Comparison of ENCODE assay signal across 17 cellular contexts in the genomic region with DNA sequence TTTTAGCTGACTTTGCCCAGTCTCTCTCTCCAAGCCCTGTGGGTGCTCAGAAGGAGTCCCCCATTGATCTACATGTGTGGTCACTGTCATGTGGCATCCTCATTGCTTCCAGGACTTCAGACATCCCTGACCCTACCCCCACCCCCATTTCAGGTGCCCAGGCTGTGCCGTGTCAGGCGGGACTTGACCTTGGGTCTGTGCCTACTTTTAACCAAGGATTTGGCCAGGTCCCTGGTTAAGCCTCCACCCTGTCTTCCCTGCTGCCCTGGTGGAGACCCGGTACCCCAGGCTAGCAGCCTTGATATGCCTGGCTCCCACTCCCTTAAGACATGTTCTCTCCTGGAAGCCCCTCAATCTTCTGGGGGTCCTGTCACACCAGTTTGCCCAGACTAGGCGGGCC. TPM values are rescaled to one million over a fixed set of nuclear protein-coding genes. Genes with fewer than 3 reads are reported as not detected.
DNase-seq lines count a peak whose midpoint lies in the region; ATAC-seq and TF ChIP-seq lines count a peak whose summit lies in the region.
"Had no signal": no experiment of that assay in that cellular context is flagged by ENCODE, and none has a peak within 500 bp of the region (broad histone marks: within the 10 kb centered on the region; RNA-seq: fewer than 3 reads in every experiment).

No MANE protein-coding gene starts in this region.

- no peak for TF ChIP-seq POLR2A in IMR-90 (IDR thresholded peaks at IDR 0.05; ENCODE audit: low read depth, low read length)
- TF ChIP-seq POLR2A in vagina (IDR thresholded peaks at IDR 0.05), result no peak

- H3K27me3 Mint-ChIP-seq in brain, result peaks cover 3% of the 10 kb centered on the region
- H3K27me3 Mint-ChIP-seq in natural killer cell (ENCODE audit: low read depth in 2 of 2), result no peaks in the 10 kb centered on the region

- POLR2A ChIA-PET in IMR-90 (lab: Charles Lee; ENCODE audit: unreplicated experiment), result no interaction called here

- TF ChIP-seq RAD21 in IMR-90 (IDR thresholded peaks at IDR 0.05; ENCODE audit: low read length), result no peak

- H3K9ac ChIP-seq in IMR-90 (ENCODE audit: low read depth, low read length), result no peak overlapping the region

- in situ Hi-C loops in IMR-90 (cut with MboI; ENCODE audit: low sequenced_read_pairs), result no loop called here

- dilution Hi-C loops in IMR-90 (cut with HindIII; ENCODE audit: low sequenced_read_pairs, unreplicated experiment), result no loop called here

- no peak overlapping the region for H3K56ac ChIP-seq in IMR-90 (ENCODE audit: extremely low read depth, insufficient read depth, low read length)

- H2BK15ac ChIP-seq in IMR-90 (ENCODE audit: low read depth, low read length), result no peak overlapping the region

- TF ChIP-seq CTCF in IMR-90 (conservative IDR thresholded peaks at IDR 0.05; ENCODE audit: low read depth, low read length), result no peak
- no peak for TF ChIP-seq CTCF in brain (conservative IDR thresholded peaks at IDR 0.05)
- no peak for TF ChIP-seq CTCF in natural killer cell (IDR thresholded peaks at IDR 0.05)
- TF ChIP-seq CTCF in vagina (IDR thresholded peaks at IDR 0.05), result no peak

- H3K4me1 Mint-ChIP-seq in brain (peaks cover 16% of the 10 kb centered on the region), natural killer cell (peaks cover 54 to 58% of the 10 kb centered on the region in 2 donors)
- peaks cover 38% of the 10 kb centered on the region for H3K4me1 Mint-ChIP-seq in stimulated activated effector memory CD8-positive, alpha-beta T cell treated with anti-CD3 and anti-CD28 coated beads, Interleukin-12 subunit alpha, Interleukin-12 subunit beta, amount 100 ng/mL, for 72 hours
- H3K4me1 Mint-ChIP-seq: H9 had no signal

- H3K36me3 ChIP-seq in IMR-90 (ENCODE audit: control insufficient read depth, insufficient read depth, low read length), result no peaks in the 10 kb centered on the region
- no peaks in the 10 kb centered on the region for H3K36me3 ChIP-seq in vagina

- H3K18ac ChIP-seq in IMR-90 (ENCODE audit: low read depth, low read length), result no peak overlapping the region

- H3K9me1 ChIP-seq in IMR-90 (ENCODE audit: insufficient read depth, low read length), result no peaks in the 10 kb centered on the region

- H4K91ac ChIP-seq in IMR-90 (ENCODE audit: insufficient read depth, low read depth, low read length), result no peak overlapping the region

- no peak overlapping the region for H3K4me3 Mint-ChIP-seq in brain
- peak overlapping the region; percentile 63 for H3K4me3 Mint-ChIP-seq in natural killer cell
- no peak overlapping the region for H3K4me3 Mint-ChIP-seq in stimulated activated effector memory CD8-positive, alpha-beta T cell treated with anti-CD3 and anti-CD28 coated beads, Interleukin-12 subunit alpha, Interleukin-12 subunit beta, amount 100 ng/mL, for 72 hours
- H3K4me3 Mint-ChIP-seq: CD14-positive monocyte; CD8-positive, alpha-beta T cell; H9 had no signal

- H3K36me3 Mint-ChIP-seq in brain, result no peaks in the 10 kb centered on the region
- no peaks in the 10 kb centered on the region for H3K36me3 Mint-ChIP-seq in natural killer cell
- H3K36me3 Mint-ChIP-seq in stimulated activated effector memory CD8-positive, alpha-beta T cell treated with anti-CD3 and anti-CD28 coated beads, Interleukin-12 subunit alpha, Interleukin-12 subunit beta, amount 100 ng/mL, for 72 hours, result peaks cover 11% of the 10 kb centered on the region
- H3K36me3 Mint-ChIP-seq: CD8-positive, alpha-beta T cell had no signal

- H2AK5ac ChIP-seq in IMR-90 (ENCODE audit: low read depth, low read length), result no peak overlapping the region

- H3K27ac ChIP-seq in IMR-90 (ENCODE audit: insufficient read depth, low read length) (no peak overlapping the region), vagina (no peak overlapping the region)
- H3K27ac ChIP-seq: A549 had no signal

- no peak overlapping the region for H4K8ac ChIP-seq in IMR-90 (ENCODE audit: low read depth in 2 of 2, low read length in 2 of 2)

- no peak overlapping the region for H2BK5ac ChIP-seq in IMR-90 (ENCODE audit: low read depth, low read length, poor library complexity, severe bottlenecking)

- H2BK20ac ChIP-seq in IMR-90 (ENCODE audit: low read depth, low read length), result no peak overlapping the region

- H3K4me1 ChIP-seq in IMR-90 (ENCODE audit: control insufficient read depth, insufficient read depth, low read length) (no peaks in the 10 kb centered on the region), vagina (peaks cover 10% of the 10 kb centered on the region)
- H3K4me1 ChIP-seq: A549, Caco-2 had no signal

- peak overlapping the region; percentile 51 for H2AFZ ChIP-seq in IMR-90 (replicated peaks; ENCODE audit: low read length, poor library complexity)

- 60% methylated on average over 1 of the region's 4 CpGs; no CpG with 5 or more reads in 1 of the 2 experiments for WGBS in IMR-90 (ENCODE audit: extremely low coverage in 2 of 2, insufficient read length in 1 of 2), 2 experiments

- peak overlapping the region in 4 of 5 experiments; percentile 34 to 63 (median 58) for H3K27ac Mint-ChIP-seq in brain
- H3K27ac Mint-ChIP-seq in natural killer cell, result peak overlapping the region in 1 of 2 donors; percentile 75
- H3K27ac Mint-ChIP-seq in stimulated activated effector memory CD8-positive, alpha-beta T cell treated with anti-CD3 and anti-CD28 coated beads, Interleukin-12 subunit alpha, Interleukin-12 subunit beta, amount 100 ng/mL, for 72 hours, result peak overlapping the region; percentile 58
- H3K27ac Mint-ChIP-seq: CD14-positive monocyte; CD8-positive, alpha-beta T cell had no signal

- no peak overlapping the region for H3K4me2 ChIP-seq in IMR-90 (ENCODE audit: low read depth, low read length)
- H3K4me2 ChIP-seq: A549 had no signal

- H3K79me1 ChIP-seq in IMR-90 (ENCODE audit: low read depth in 1 of 2, low read length in 2 of 2), result no peaks in the 10 kb centered on the region

- H3K4ac ChIP-seq in IMR-90 (ENCODE audit: low read depth, low read length), result no peak overlapping the region

- no peak for ATAC-seq in IMR-90 (ENCODE audit: low read depth)
- ATAC-seq in natural killer cell, result no peak
- ATAC-seq in stimulated activated effector memory CD8-positive, alpha-beta T cell treated with anti-CD3 and anti-CD28 coated beads, Interleukin-12 subunit alpha, Interleukin-12 subunit beta, amount 100 ng/mL, for 72 hours, result no peak
- ATAC-seq: A549; CD8-positive, alpha-beta T cell had no signal

- no peak overlapping the region for H2BK120ac ChIP-seq in IMR-90 (ENCODE audit: low read depth, low read length)

- H3K4me3 ChIP-seq in IMR-90 (ENCODE audit: insufficient read depth, low read depth, low read length), result no peak overlapping the region
- no peak overlapping the region for H3K4me3 ChIP-seq in vagina
- H3K4me3 ChIP-seq: A549 had no signal

- CTCF ChIA-PET in IMR-90 (lab: Yijun Ruan, JAX), result no interaction called here

- H3K9me3 ChIP-seq in IMR-90 (ENCODE audit: control insufficient read depth, insufficient read depth, low read length) (no peaks in the 10 kb centered on the region), vagina (no peaks in the 10 kb centered on the region)
- H3K9me3 ChIP-seq: A549, Caco-2 had no signal

- peaks cover 20% of the 10 kb centered on the region for H3K27me3 ChIP-seq in IMR-90 (ENCODE audit: control insufficient read depth, insufficient read depth, low read length)
- no peaks in the 10 kb centered on the region for H3K27me3 ChIP-seq in vagina

- no peak overlapping the region for H3K23ac ChIP-seq in IMR-90 (ENCODE audit: low read depth, low read length)

- intact Hi-C loops in IMR-90 (cut with micrococcal nuclease), result no loop called here
- intact Hi-C loops in natural killer cell (cut with micrococcal nuclease), result no loop called here
- intact Hi-C loops in vagina (cut with DNase I), result no loop called here

- H3K9me3 Mint-ChIP-seq in brain, result no peaks in the 10 kb centered on the region
- no peaks in the 10 kb centered on the region for H3K9me3 Mint-ChIP-seq in natural killer cell
- H3K9me3 Mint-ChIP-seq in stimulated activated effector memory CD8-positive, alpha-beta T cell treated with anti-CD3 and anti-CD28 coated beads, Interleukin-12 subunit alpha, Interleukin-12 subunit beta, amount 100 ng/mL, for 72 hours, result no peaks in the 10 kb centered on the region
- H3K9me3 Mint-ChIP-seq: CD8-positive, alpha-beta T cell; H9 had no signal

- no peak overlapping the region for H3K14ac ChIP-seq in IMR-90 (replicated peaks; ENCODE audit: low read depth, low read length)

- DNase-seq in IMR-90, result no peak
- no peak for DNase-seq in natural killer cell
- no peak for DNase-seq in stimulated activated effector memory CD8-positive, alpha-beta T cell treated with anti-CD3 and anti-CD28 coated beads, Interleukin-12 subunit alpha, Interleukin-12 subunit beta, amount 100 ng/mL, for 72 hours (ENCODE audit: low spot score in 2 of 2)
- no peak for DNase-seq in activated T-cell treated with anti-CD3 and anti-CD28 coated beads for 4 hours
- DNase-seq in vagina (ENCODE audit: extremely low spot score in 2 of 2), result no peak
- DNase-seq: CD8-positive, alpha-beta T cell; DND-41; GDM1; GOT3; H9 had no signal

- BruUV-seq in IMR-90 (replicated peaks; lab: Mats Ljungman, UMichigan), result no TSS peak

- no peaks in the 10 kb centered on the region for H4K20me1 ChIP-seq in IMR-90 (ENCODE audit: insufficient read depth, low read length)

- H4K5ac ChIP-seq in IMR-90 (ENCODE audit: low read depth, low read length), result no peak overlapping the region

- no peak overlapping the region for H2AK9ac ChIP-seq in IMR-90 (replicated peaks; ENCODE audit: low read depth, low read length, poor library complexity)

TF ChIP-seq in IMR-90, 13 proteins besides CTCF, POLR2A, EP300 and RAD21 (continues in another document):
- TF ChIP-seq MXI1 (IDR thresholded peaks at IDR 0.05; ENCODE audit: borderline replicate concordance, low read depth, low read length), result no peak
- no peak for TF ChIP-seq BHLHE40 (IDR thresholded peaks at IDR 0.05; ENCODE audit: low read depth, low read length)
- TF ChIP-seq CHD1 (IDR thresholded peaks at IDR 0.05; ENCODE audit: low read depth, low read length), result no peak
- TF ChIP-seq MAFK (IDR thresholded peaks at IDR 0.05; ENCODE audit: low read depth, low read length), result no peak
- no peak for TF ChIP-seq SMC3 (IDR thresholded peaks at IDR 0.05; ENCODE audit: low read depth, low read length)
- TF ChIP-seq RFX5 (IDR thresholded peaks at IDR 0.05; ENCODE audit: low read depth, low read length), result no peak

RNA-seq across cellular contexts. Expression of a gene that starts 31.3 kb away (rescaled TPM):
- not detected in 2 replicates for total RNA-seq in IMR-90 (2012; rRNA removed)
- polyA plus RNA-seq in IMR-90 (2012; rRNA removed), result not detected in 2 replicates
- not detected in 2 replicates for polyA plus RNA-seq in IMR-90 (2012; cell fraction: cytosol; rRNA removed)
- not detected in 2 replicates for polyA plus RNA-seq in IMR-90 (2012; cell fraction: nucleus; rRNA removed; ENCODE audit: low replicate concordance)
- 4.3 TPM for polyA plus RNA-seq in brain (ENCODE audit: insufficient read depth, low read depth, low replicate concordance)
- total RNA-seq in natural killer cell, result 1,000 to 10,000 TPM; 1,641 to 2,133 (median 1,982) TPM
- total RNA-seq in vagina, result 20.9 TPM
- total RNA-seq: H9, HT1080 had no signal
- polyA plus RNA-seq: A549, AG04450, BJ had no signal

Comparison
In these comparisons a context has a peak if more than half of its experiments do, and no peak if none do; other contexts are left out.
1. RNA of a gene that starts 31.3 kb away (total RNA-seq): 1,641 to 2,133 TPM in natural killer cell; 20.9 TPM in vagina (single experiment) and not detected in IMR-90; every median in the first group is over 10 times any median in the second.